Comparison of ENCODE assay signal across 8 cellular contexts in genomic region chr6:11429577-11429976, GRCh38.
DNase-seq lines count a peak whose midpoint lies in the region; ATAC-seq and TF ChIP-seq lines count a peak whose summit lies in the region.

No MANE protein-coding gene starts in this region.

- H3K36me3 ChIP-seq in neuronal stem cell (replicated peaks in 1 of 2; ENCODE audit: control insufficient read depth in 2 of 2, insufficient read depth in 2 of 2, low read length in 2 of 2) = peaks cover 0 to 1% of the 10 kb centered on the region in 2 donors

- H3K36me3 Mint-ChIP-seq in brain = no peaks in the 10 kb centered on the region

- no peak overlapping the region for H2BK12ac ChIP-seq in neuronal stem cell (ENCODE audit: low read length)

- no peak overlapping the region for H3K14ac ChIP-seq in neuronal stem cell (ENCODE audit: low read length)

- no peaks in the 10 kb centered on the region for H3K27me3 ChIP-seq in neuronal stem cell (ENCODE audit: control insufficient read depth in 3 of 3, insufficient read depth in 3 of 3, low read depth in 1 of 3, low read length in 3 of 3)

- no peak overlapping the region for H4K8ac ChIP-seq in neuronal stem cell (ENCODE audit: low read depth, low read length)

- no peaks in the 10 kb centered on the region for H3K9me3 Mint-ChIP-seq in brain

- no peak overlapping the region for H2BK120ac ChIP-seq in neuronal stem cell (ENCODE audit: low read depth, low read length)

- DNase-seq in NCI-H2081 (lab: John Stamatoyannopoulos, UW) (peak; percentile 3 to 4), NCI-H2081 treated with DMSO at 0.1 percent for 48 hours (lab: John Stamatoyannopoulos, UW) (no peak), omental fat pad (ENCODE audit: low spot score) (no peak), neuronal stem cell (ENCODE audit: low spot score) (no peak)
- no peak for DNase-seq in stimulated activated naive CD8-positive, alpha-beta T cell treated with anti-CD3 and anti-CD28 coated beads, Interleukin-15, Interleukin-2, amounts not matched to agents 100 U/mL and 50 U/mL, for 24 hours

- no peak overlapping the region for H3K4me2 ChIP-seq in neuronal stem cell (ENCODE audit: insufficient read depth, low read length, poor library complexity, severe bottlenecking)

- H3K18ac ChIP-seq in neuronal stem cell (ENCODE audit: low read length) = no peak overlapping the region

- ATAC-seq in HG03139 (IDR thresholded peaks at IDR 0.05; ENCODE audit: unreplicated experiment) (peak; percentile 34), omental fat pad (ENCODE audit: low FRiP score) (no peak), GM18858 (IDR thresholded peaks at IDR 0.05; ENCODE audit: unreplicated experiment) (no peak)
- ATAC-seq in stimulated activated naive CD8-positive, alpha-beta T cell treated with anti-CD3 and anti-CD28 coated beads, Interleukin-15, Interleukin-2, amounts not matched to agents 100 U/mL and 50 U/mL, for 24 hours = peak; percentile 66

- TF ChIP-seq CTCF in brain (conservative IDR thresholded peaks at IDR 0.05) (no peak), omental fat pad (IDR thresholded peaks at IDR 0.05) (no peak)

- H3K79me1 ChIP-seq in neuronal stem cell (ENCODE audit: low read depth, low read length) = no peaks in the 10 kb centered on the region

- peaks cover 10 to 21% of the 10 kb centered on the region in 2 donors for H3K4me1 ChIP-seq in neuronal stem cell (ENCODE audit: control insufficient read depth in 2 of 2, insufficient read depth in 1 of 2, low read depth in 1 of 2, low read length in 2 of 2)

- no peak overlapping the region for H2BK15ac ChIP-seq in neuronal stem cell (ENCODE audit: low read length)

- H3K4me1 Mint-ChIP-seq in brain = peaks cover 29% of the 10 kb centered on the region

- WGBS in neuronal stem cell (ENCODE audit: extremely low coverage in 2 of 2, insufficient read length in 2 of 2, insufficient replicate concordance in 1 of 2), 2 donors = no CpG with 5 or more reads among the region's 2 CpGs

- no peak overlapping the region for H3K23ac ChIP-seq in neuronal stem cell (ENCODE audit: low read depth, low read length, poor library complexity)

- no peak overlapping the region for H4K91ac ChIP-seq in neuronal stem cell (ENCODE audit: low read depth, low read length, poor library complexity)

- no peak overlapping the region for H3K4me3 ChIP-seq in neuronal stem cell (ENCODE audit: low read length in 2 of 2)

- H3K9me3 ChIP-seq in neuronal stem cell (replicated peaks in 1 of 2; ENCODE audit: control insufficient read depth in 2 of 2, insufficient read depth in 1 of 2, low read depth in 1 of 2, low read length in 2 of 2) = peaks cover 0 to 2% of the 10 kb centered on the region in 2 donors

- H2AK5ac ChIP-seq in neuronal stem cell (ENCODE audit: low read depth, low read length) = no peak overlapping the region

- peak overlapping the region in 3 of 5 experiments; percentile 24 to 33 (median 30) for H3K27ac Mint-ChIP-seq in brain

- no peak overlapping the region for H3K27ac ChIP-seq in neuronal stem cell (replicated peaks; ENCODE audit: low read length)

- peaks cover 6% of the 10 kb centered on the region for H3K27me3 Mint-ChIP-seq in brain

- H3K4me3 Mint-ChIP-seq in brain = no peak overlapping the region

- no peak overlapping the region for H3K9ac ChIP-seq in neuronal stem cell (ENCODE audit: low read depth, low read length, poor library complexity)

- H2BK5ac ChIP-seq in neuronal stem cell (ENCODE audit: low read length) = no peak overlapping the region

- no peak overlapping the region for H2AFZ ChIP-seq in neuronal stem cell (ENCODE audit: low read length)

- no peak overlapping the region for H3K4ac ChIP-seq in neuronal stem cell (ENCODE audit: low read length)

Comparison
In these comparisons a context has a peak if more than half of its experiments do, and no peak if none do; other contexts are left out.
1. DNase-seq: peak in NCI-H2081 (2 of 2); none in NCI-H2081 treated with DMSO at 0.1 percent for 48 hours (single experiment), stimulated activated naive CD8-positive, alpha-beta T cell treated with anti-CD3 and anti-CD28 coated beads, Interleukin-15, Interleukin-2, amounts not matched to agents 100 U/mL and 50 U/mL, for 24 hours (single experiment), omental fat pad (single experiment) and neuronal stem cell (single experiment).
2. ATAC-seq: peak in HG03139 (single experiment) and stimulated activated naive CD8-positive, alpha-beta T cell treated with anti-CD3 and anti-CD28 coated beads, Interleukin-15, Interleukin-2, amounts not matched to agents 100 U/mL and 50 U/mL, for 24 hours (single experiment); none in omental fat pad (single experiment) and GM18858 (single experiment).